In the genomic region with DNA sequence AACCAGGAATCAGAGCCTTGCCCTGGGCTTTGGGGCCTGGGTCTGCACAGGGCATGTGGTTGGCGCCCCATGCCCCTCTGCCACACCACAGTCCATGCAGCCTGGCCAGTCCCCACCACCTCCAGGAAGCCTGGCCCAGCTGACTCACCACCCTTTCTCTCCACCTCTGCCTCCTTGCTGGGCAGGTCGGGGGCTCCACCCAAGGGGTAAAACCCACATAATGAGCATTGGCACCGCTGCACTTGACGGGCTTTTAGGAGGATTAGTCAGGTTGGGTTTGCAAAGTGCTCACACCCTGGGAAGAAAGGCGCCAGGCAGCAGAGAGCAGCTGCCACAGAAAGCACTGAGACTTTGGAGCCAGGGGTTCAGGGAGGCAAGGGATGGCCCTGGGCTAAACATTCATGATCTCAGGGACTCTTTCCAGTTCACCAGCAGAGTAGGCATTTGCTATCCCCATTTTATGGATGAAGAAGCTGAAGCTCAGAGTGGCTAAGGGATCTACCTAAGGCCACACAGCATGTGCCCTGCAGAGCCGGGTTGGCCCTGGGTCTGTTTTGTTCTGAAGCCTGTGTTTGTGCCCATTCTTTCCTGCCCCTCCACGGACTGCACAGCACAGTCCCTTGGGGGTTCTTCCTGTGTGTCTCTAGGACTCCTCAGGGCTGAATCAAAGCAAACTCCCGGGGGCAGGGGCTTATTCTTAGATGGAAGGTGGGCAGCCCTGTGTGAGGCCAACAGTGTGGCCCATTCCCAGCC, we compare ENCODE assay signal across 11 cellular contexts.
A peak's percentile ranks its signal among the peaks of the same experiment; 100 is the strongest.
DNase-seq lines count a peak whose midpoint lies in the region; ATAC-seq and TF ChIP-seq lines count a peak whose summit lies in the region.
"Had no signal": no experiment of that assay in that cellular context is flagged by ENCODE, and none has a peak within 500 bp of the region (broad histone marks: within the 10 kb centered on the region; RNA-seq: fewer than 3 reads in every experiment).

No MANE protein-coding gene starts in this region.

- TF ChIP-seq CTCF in C4-2B (conservative IDR thresholded peaks at IDR 0.05) (no peak), HCT116 (IDR thresholded peaks at IDR 0.05 in 2 of 3, conservative IDR thresholded peaks at IDR 0.05 in 1 of 3; ENCODE audit: borderline replicate concordance in 1 of 3, insufficient read depth in 1 of 3, low read depth in 2 of 3, low read length in 2 of 3) (no peak), lower lobe of right lung (IDR thresholded peaks at IDR 0.05) (no peak), nephron progenitor cell (IDR thresholded peaks at IDR 0.05) (no peak)

- H3K9me3 ChIP-seq in HCT116 (ENCODE audit: control insufficient read depth in 1 of 2, insufficient read depth in 1 of 2, low read depth in 1 of 2, low read length in 2 of 2) (no peaks in the 10 kb centered on the region), lower lobe of right lung (no peaks in the 10 kb centered on the region)
- H3K9me3 ChIP-seq: SK-N-SH had no signal

- H3K36me3 ChIP-seq in HCT116 (ENCODE audit: control insufficient read depth in 1 of 2, insufficient read depth in 2 of 2, low read length in 2 of 2) (no peaks in the 10 kb centered on the region), lower lobe of right lung (no peaks in the 10 kb centered on the region)

- no peaks in the 10 kb centered on the region for H3K9me2 ChIP-seq in HCT116 (ENCODE audit: insufficient read depth)
- H3K9me2 ChIP-seq: SK-N-SH had no signal

- no peaks in the 10 kb centered on the region for H3K9me3 Mint-ChIP-seq in nephron progenitor cell

- intact Hi-C loops in HCT116 (cut with micrococcal nuclease) (no loop called here), lower lobe of right lung (cut with DNase I) (no loop called here)

- H3K4me3 ChIP-seq in HCT116 (replicated peaks in 1 of 2; ENCODE audit: low read depth in 1 of 2, low read length in 2 of 2) (0 out of 4 replicates have a peak overlapping the region, but pooled peaks of 1 of the 2 experiments have one; percentile 16), lower lobe of right lung (no peak overlapping the region)

- H3K27ac Mint-ChIP-seq in nephron progenitor cell: no peak overlapping the region

- H3K9ac ChIP-seq in HCT116 (ENCODE audit: low read length): peak overlapping the region; percentile 39; the same call in 1 of the 2 replicates

- peaks cover 60% of the 10 kb centered on the region for H3K4me1 Mint-ChIP-seq in nephron progenitor cell

- TF ChIP-seq RAD21 in HCT116 (IDR thresholded peaks at IDR 0.05; ENCODE audit: low read depth): no peak

- RAD21 ChIA-PET in HCT116 (lab: Charles Lee; ENCODE audit: low non-redundant PET in 1 of 2, low total read pairs in 2 of 2, uncharacterized antibody in 2 of 2, unreplicated experiment in 2 of 2): no interaction called here

- peaks cover 52 to 59% of the 10 kb centered on the region in 2 experiments for H3K4me1 ChIP-seq in HCT116 (ENCODE audit: control insufficient read depth in 1 of 2, insufficient read depth in 2 of 2, low read length in 2 of 2)
- H3K4me1 ChIP-seq in lower lobe of right lung: peaks cover 8% of the 10 kb centered on the region

- POLR2A ChIA-PET in HCT116 (lab: Charles Lee): interaction anchor here (1.0 kb wide), 1 partner anchor 138 kb away, joined by 3 read pairs; a partner anchor contains a TSS

- H3K36me3 Mint-ChIP-seq in nephron progenitor cell (ENCODE audit: low read depth): no peaks in the 10 kb centered on the region

- no TSS peak for BruUV-seq in HCT116 (replicated peaks; lab: Mats Ljungman, UMichigan)

- peaks cover 16% of the 10 kb centered on the region for H3K27me3 Mint-ChIP-seq in nephron progenitor cell (ENCODE audit: low read depth, poor library complexity)

- H3K4me2 ChIP-seq in HCT116 (ENCODE audit: low read length): peak overlapping the region; percentile 77

- H3K79me2 ChIP-seq in HCT116 (ENCODE audit: insufficient read depth, low read length): no peaks in the 10 kb centered on the region

- no peaks in the 10 kb centered on the region for H3K27me3 ChIP-seq in HCT116 (ENCODE audit: insufficient read depth, low read length)
- peaks cover under 1% of the 10 kb centered on the region for H3K27me3 ChIP-seq in lower lobe of right lung (ENCODE audit: low read depth)

- ATAC-seq in HCT116 (peak; percentile 64), lower lobe of right lung (no peak), HG03039 (IDR thresholded peaks at IDR 0.05; ENCODE audit: unreplicated experiment) (no peak), HG03571 (IDR thresholded peaks at IDR 0.05; ENCODE audit: unreplicated experiment) (no peak)

- CTCF ChIA-PET in HCT116 (lab: Charles Lee): no interaction called here

- no peak for TF ChIP-seq POLR2A in HCT116 (IDR thresholded peaks at IDR 0.05; ENCODE audit: borderline replicate concordance, extremely low read depth, insufficient read depth, insufficient read length)

- DNase-seq in HCT116 (ENCODE audit: low read depth, low spot score) (peak; percentile 51), astrocyte of the hippocampus (ENCODE audit: low read depth, low spot score) (peak; percentile 29), lower lobe of right lung (peak; percentile 37), nephron progenitor cell (no peak), GM19240 (ENCODE audit: insufficient read length, low spot score) (no peak)
- DNase-seq: MM.1S; stimulated activated CD4-positive, alpha-beta T cell treated with anti-CD3 and anti-CD28 coated beads, Interleukin-2, amount 100 ng/mL, for 48 hours had no signal

- H4K20me1 ChIP-seq in HCT116 (ENCODE audit: insufficient read depth): no peaks in the 10 kb centered on the region

- no peak overlapping the region for H2AFZ ChIP-seq in HCT116 (ENCODE audit: low read depth, low read length, poor library complexity, severe bottlenecking)

- H3K27ac ChIP-seq in C4-2B: peak overlapping the region; percentile 78
- peak overlapping the region; percentile 62 for H3K27ac ChIP-seq in HCT116 (ENCODE audit: low read depth, low read length)
- no peak overlapping the region for H3K27ac ChIP-seq in lower lobe of right lung

- H3K4me3 Mint-ChIP-seq in nephron progenitor cell: no peak overlapping the region

TF ChIP-seq in HCT116, 20 proteins besides CTCF, POLR2A, EP300 and RAD21:
- TF ChIP-seq CBX3 (IDR thresholded peaks at IDR 0.05; ENCODE audit: low read depth) (no peak), POLR2AphosphoS5 (IDR thresholded peaks at IDR 0.05; ENCODE audit: low read depth, low read length) (peak; percentile 49)
TF ChIP-seq in HCT116: peak in this region for 1.

Comparison
In these comparisons a context has a peak if more than half of its experiments do, and no peak if none do; other contexts are left out.
1. DNase-seq: peak in HCT116 (single experiment), astrocyte of the hippocampus (single experiment) and lower lobe of right lung (single experiment); none in nephron progenitor cell (single experiment) and GM19240 (single experiment).